1 cellular context compared by ENCODE assay signal in the genomic region with DNA sequence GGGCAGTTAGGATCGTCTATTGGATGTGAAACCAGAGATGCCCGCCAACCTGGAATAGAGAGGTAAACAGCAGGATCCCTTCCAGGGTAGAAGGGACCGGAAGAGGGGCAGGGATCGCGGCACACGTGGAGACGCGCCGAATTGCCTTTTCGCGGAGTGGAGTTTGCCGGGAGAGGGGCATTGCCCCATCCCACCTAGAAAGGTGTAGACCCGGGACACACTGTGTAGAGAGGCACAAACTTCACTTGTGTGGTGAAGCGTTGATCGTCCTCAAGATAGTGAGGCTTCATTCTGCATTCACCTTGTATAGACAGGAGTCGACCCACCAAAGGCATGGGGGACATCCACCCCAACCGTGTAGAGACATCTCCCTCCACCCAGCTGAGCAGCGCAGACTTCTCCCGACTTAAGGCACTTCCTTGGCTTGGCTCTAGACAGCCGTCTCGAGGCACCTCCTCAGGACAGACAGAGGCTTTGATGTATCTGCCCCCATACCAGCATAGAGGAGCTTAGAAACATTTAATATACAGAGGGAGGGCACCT.
TF ChIP-seq lines count a peak whose summit lies in the region.

No MANE protein-coding gene starts in this region.

TF ChIP-seq in K562, 482 proteins besides CTCF, POLR2A, EP300 and RAD21 (continues in another document):
- no peak for TF ChIP-seq TCF7 (IDR thresholded peaks at IDR 0.05; ENCODE audit: borderline replicate concordance)
- TF ChIP-seq PML (IDR thresholded peaks at IDR 0.05; ENCODE audit: low read length) = no peak
- no peak for TF ChIP-seq ZNF253 (CRISPR knock-in tag; conservative IDR thresholded peaks at IDR 0.05)
- TF ChIP-seq, protein P1, sequence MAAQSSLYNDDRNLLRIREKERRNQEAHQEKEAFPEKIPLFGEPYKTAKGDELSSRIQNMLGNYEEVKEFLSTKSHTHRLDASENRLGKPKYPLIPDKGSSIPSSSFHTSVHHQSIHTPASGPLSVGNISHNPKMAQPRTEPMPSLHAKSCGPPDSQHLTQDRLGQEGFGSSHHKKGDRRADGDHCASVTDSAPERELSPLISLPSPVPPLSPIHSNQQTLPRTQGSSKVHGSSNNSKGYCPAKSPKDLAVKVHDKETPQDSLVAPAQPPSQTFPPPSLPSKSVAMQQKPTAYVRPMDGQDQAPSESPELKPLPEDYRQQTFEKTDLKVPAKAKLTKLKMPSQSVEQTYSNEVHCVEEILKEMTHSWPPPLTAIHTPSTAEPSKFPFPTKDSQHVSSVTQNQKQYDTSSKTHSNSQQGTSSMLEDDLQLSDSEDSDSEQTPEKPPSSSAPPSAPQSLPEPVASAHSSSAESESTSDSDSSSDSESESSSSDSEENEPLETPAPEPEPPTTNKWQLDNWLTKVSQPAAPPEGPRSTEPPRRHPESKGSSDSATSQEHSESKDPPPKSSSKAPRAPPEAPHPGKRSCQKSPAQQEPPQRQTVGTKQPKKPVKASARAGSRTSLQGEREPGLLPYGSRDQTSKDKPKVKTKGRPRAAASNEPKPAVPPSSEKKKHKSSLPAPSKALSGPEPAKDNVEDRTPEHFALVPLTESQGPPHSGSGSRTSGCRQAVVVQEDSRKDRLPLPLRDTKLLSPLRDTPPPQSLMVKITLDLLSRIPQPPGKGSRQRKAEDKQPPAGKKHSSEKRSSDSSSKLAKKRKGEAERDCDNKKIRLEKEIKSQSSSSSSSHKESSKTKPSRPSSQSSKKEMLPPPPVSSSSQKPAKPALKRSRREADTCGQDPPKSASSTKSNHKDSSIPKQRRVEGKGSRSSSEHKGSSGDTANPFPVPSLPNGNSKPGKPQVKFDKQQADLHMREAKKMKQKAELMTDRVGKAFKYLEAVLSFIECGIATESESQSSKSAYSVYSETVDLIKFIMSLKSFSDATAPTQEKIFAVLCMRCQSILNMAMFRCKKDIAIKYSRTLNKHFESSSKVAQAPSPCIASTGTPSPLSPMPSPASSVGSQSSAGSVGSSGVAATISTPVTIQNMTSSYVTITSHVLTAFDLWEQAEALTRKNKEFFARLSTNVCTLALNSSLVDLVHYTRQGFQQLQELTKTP (IDR thresholded peaks at IDR 0.05; ENCODE audit: low read depth in 1 of 2, partially characterized antibody in 2 of 2) = no peak
- TF ChIP-seq, protein P2, sequence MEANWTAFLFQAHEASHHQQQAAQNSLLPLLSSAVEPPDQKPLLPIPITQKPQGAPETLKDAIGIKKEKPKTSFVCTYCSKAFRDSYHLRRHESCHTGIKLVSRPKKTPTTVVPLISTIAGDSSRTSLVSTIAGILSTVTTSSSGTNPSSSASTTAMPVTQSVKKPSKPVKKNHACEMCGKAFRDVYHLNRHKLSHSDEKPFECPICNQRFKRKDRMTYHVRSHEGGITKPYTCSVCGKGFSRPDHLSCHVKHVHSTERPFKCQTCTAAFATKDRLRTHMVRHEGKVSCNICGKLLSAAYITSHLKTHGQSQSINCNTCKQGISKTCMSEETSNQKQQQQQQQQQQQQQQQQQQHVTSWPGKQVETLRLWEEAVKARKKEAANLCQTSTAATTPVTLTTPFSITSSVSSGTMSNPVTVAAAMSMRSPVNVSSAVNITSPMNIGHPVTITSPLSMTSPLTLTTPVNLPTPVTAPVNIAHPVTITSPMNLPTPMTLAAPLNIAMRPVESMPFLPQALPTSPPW (CRISPR knock-in tag; IDR thresholded peaks at IDR 0.05) = no peak
- TF ChIP-seq ZNF184 (CRISPR knock-in tag; IDR thresholded peaks at IDR 0.05) = no peak
- TF ChIP-seq, protein P3, sequence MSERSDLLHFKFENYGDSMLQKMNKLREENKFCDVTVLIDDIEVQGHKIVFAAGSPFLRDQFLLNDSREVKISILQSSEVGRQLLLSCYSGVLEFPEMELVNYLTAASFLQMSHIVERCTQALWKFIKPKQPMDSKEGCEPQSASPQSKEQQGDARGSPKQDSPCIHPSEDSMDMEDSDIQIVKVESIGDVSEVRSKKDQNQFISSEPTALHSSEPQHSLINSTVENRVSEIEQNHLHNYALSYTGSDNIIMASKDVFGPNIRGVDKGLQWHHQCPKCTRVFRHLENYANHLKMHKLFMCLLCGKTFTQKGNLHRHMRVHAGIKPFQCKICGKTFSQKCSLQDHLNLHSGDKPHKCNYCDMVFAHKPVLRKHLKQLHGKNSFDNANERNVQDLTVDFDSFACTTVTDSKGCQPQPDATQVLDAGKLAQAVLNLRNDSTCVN (CRISPR knock-in tag; IDR thresholded peaks at IDR 0.05) = no peak
- TF ChIP-seq ZNF436 (CRISPR knock-in tag; IDR thresholded peaks at IDR 0.05) = no peak
- TF ChIP-seq CREB1 (IDR thresholded peaks at IDR 0.05) = no peak
- TF ChIP-seq CREB1 (CRISPR knock-in tag; IDR thresholded peaks at IDR 0.05) = no peak
- no peak for TF ChIP-seq ZNF23 (CRISPR knock-in tag; IDR thresholded peaks at IDR 0.05)
- TF ChIP-seq, protein P4, sequence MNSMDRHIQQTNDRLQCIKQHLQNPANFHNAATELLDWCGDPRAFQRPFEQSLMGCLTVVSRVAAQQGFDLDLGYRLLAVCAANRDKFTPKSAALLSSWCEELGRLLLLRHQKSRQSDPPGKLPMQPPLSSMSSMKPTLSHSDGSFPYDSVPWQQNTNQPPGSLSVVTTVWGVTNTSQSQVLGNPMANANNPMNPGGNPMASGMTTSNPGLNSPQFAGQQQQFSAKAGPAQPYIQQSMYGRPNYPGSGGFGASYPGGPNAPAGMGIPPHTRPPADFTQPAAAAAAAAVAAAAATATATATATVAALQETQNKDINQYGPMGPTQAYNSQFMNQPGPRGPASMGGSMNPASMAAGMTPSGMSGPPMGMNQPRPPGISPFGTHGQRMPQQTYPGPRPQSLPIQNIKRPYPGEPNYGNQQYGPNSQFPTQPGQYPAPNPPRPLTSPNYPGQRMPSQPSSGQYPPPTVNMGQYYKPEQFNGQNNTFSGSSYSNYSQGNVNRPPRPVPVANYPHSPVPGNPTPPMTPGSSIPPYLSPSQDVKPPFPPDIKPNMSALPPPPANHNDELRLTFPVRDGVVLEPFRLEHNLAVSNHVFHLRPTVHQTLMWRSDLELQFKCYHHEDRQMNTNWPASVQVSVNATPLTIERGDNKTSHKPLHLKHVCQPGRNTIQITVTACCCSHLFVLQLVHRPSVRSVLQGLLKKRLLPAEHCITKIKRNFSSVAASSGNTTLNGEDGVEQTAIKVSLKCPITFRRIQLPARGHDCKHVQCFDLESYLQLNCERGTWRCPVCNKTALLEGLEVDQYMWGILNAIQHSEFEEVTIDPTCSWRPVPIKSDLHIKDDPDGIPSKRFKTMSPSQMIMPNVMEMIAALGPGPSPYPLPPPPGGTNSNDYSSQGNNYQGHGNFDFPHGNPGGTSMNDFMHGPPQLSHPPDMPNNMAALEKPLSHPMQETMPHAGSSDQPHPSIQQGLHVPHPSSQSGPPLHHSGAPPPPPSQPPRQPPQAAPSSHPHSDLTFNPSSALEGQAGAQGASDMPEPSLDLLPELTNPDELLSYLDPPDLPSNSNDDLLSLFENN (IDR thresholded peaks at IDR 0.05; ENCODE audit: low read depth in 2 of 2, low read length in 2 of 2) = no peak
- TF ChIP-seq POLR2G (IDR thresholded peaks at IDR 0.05; ENCODE audit: low read depth, low read length) = 0 out of 2 replicates have a peak, but pooled peaks have one; percentile 15
- TF ChIP-seq HDAC1 (IDR thresholded peaks at IDR 0.05) = peak in 1 of 2 experiments; percentile 93; a peak in 2 of 4 replicates
- TF ChIP-seq ZBED1 (IDR thresholded peaks at IDR 0.05) = no peak
- no peak for TF ChIP-seq ZNF347 (CRISPR knock-in tag; IDR thresholded peaks at IDR 0.05; ENCODE audit: low read depth)
- no peak for TF ChIP-seq SIN3B (IDR thresholded peaks at IDR 0.05; ENCODE audit: low read depth)
- no peak for TF ChIP-seq NFIX (CRISPR knock-in tag; IDR thresholded peaks at IDR 0.05; ENCODE audit: low read depth)
- no peak for TF ChIP-seq HSF4 (CRISPR knock-in tag; IDR thresholded peaks at IDR 0.05; ENCODE audit: borderline replicate concordance)
- no peak for TF ChIP-seq GABPB1 (CRISPR knock-in tag; IDR thresholded peaks at IDR 0.05)
- peak; percentile 74 for TF ChIP-seq HDAC2 (IDR thresholded peaks at IDR 0.05)
- peak; percentile 88; the same call in 1 of the 2 replicates for TF ChIP-seq EP400 (IDR thresholded peaks at IDR 0.05)
- no peak for TF ChIP-seq NFATC3 (IDR thresholded peaks at IDR 0.05)
- TF ChIP-seq, protein P5, sequence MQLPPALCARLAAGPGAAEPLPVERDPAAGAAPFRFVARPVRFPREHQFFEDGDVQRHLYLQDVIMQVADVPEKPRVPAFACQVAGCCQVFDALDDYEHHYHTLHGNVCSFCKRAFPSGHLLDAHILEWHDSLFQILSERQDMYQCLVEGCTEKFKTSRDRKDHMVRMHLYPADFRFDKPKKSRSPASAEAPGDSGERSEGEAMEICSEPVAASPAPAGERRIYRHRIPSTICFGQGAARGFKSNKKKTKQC (CRISPR knock-in tag; IDR thresholded peaks at IDR 0.05) = no peak
- TF ChIP-seq NFYB (IDR thresholded peaks at IDR 0.05; ENCODE audit: extremely low read depth, insufficient read length) = no peak
- TF ChIP-seq, protein P6, sequence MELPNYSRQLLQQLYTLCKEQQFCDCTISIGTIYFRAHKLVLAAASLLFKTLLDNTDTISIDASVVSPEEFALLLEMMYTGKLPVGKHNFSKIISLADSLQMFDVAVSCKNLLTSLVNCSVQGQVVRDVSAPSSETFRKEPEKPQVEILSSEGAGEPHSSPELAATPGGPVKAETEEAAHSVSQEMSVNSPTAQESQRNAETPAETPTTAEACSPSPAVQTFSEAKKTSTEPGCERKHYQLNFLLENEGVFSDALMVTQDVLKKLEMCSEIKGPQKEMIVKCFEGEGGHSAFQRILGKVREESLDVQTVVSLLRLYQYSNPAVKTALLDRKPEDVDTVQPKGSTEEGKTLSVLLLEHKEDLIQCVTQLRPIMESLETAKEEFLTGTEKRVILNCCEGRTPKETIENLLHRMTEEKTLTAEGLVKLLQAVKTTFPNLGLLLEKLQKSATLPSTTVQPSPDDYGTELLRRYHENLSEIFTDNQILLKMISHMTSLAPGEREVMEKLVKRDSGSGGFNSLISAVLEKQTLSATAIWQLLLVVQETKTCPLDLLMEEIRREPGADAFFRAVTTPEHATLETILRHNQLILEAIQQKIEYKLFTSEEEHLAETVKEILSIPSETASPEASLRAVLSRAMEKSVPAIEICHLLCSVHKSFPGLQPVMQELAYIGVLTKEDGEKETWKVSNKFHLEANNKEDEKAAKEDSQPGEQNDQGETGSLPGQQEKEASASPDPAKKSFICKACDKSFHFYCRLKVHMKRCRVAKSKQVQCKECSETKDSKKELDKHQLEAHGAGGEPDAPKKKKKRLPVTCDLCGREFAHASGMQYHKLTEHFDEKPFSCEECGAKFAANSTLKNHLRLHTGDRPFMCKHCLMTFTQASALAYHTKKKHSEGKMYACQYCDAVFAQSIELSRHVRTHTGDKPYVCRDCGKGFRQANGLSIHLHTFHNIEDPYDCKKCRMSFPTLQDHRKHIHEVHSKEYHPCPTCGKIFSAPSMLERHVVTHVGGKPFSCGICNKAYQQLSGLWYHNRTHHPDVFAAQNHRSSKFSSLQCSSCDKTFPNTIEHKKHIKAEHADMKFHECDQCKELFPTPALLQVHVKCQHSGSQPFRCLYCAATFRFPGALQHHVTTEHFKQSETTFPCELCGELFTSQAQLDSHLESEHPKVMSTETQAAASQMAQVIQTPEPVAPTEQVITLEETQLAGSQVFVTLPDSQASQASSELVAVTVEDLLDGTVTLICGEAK (IDR thresholded peaks at IDR 0.05) = peak; percentile 84
- TF ChIP-seq, protein P6 (CRISPR knock-in tag; IDR thresholded peaks at IDR 0.05) = no peak
- TF ChIP-seq, protein P7, sequence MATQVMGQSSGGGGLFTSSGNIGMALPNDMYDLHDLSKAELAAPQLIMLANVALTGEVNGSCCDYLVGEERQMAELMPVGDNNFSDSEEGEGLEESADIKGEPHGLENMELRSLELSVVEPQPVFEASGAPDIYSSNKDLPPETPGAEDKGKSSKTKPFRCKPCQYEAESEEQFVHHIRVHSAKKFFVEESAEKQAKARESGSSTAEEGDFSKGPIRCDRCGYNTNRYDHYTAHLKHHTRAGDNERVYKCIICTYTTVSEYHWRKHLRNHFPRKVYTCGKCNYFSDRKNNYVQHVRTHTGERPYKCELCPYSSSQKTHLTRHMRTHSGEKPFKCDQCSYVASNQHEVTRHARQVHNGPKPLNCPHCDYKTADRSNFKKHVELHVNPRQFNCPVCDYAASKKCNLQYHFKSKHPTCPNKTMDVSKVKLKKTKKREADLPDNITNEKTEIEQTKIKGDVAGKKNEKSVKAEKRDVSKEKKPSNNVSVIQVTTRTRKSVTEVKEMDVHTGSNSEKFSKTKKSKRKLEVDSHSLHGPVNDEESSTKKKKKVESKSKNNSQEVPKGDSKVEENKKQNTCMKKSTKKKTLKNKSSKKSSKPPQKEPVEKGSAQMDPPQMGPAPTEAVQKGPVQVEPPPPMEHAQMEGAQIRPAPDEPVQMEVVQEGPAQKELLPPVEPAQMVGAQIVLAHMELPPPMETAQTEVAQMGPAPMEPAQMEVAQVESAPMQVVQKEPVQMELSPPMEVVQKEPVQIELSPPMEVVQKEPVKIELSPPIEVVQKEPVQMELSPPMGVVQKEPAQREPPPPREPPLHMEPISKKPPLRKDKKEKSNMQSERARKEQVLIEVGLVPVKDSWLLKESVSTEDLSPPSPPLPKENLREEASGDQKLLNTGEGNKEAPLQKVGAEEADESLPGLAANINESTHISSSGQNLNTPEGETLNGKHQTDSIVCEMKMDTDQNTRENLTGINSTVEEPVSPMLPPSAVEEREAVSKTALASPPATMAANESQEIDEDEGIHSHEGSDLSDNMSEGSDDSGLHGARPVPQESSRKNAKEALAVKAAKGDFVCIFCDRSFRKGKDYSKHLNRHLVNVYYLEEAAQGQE (CRISPR knock-in tag; IDR thresholded peaks at IDR 0.05; ENCODE audit: low read depth) = no peak
- peak; percentile 17; the same call in 1 of the 2 replicates for TF ChIP-seq NBN (IDR thresholded peaks at IDR 0.05; ENCODE audit: low read depth)
- TF ChIP-seq ZFP1 (CRISPR knock-in tag; IDR thresholded peaks at IDR 0.05) = no peak
